Comparison of ENCODE assay signal across 32 cellular contexts in genomic region chr1:207510444-207510843, GRCh38. TPM values are rescaled to one million over a fixed set of nuclear protein-coding genes. Genes with fewer than 3 reads are reported as not detected.
"Had no signal": no experiment of that assay in that cellular context is flagged by ENCODE, and none has a peak within 500 bp of the region (broad histone marks: within the 10 kb centered on the region; RNA-seq: fewer than 3 reads in every experiment).

No MANE protein-coding gene starts in this region.

- H3K4me1 ChIP-seq: left ventricle myocardium inferior, pancreas, prostate gland, sigmoid colon, stomach, testis, thyroid gland, transverse colon, upper lobe of left lung, vagina had no signal

- H3K4me2 ChIP-seq: hepatocyte had no signal

- H3K79me2 ChIP-seq: hepatocyte had no signal

- H3K4me3 ChIP-seq: hepatocyte, left ventricle myocardium inferior, lung, mucosa of descending colon, pancreas, prostate gland, sigmoid colon, stomach, testis, thyroid gland, transverse colon, upper lobe of left lung, vagina had no signal

- ATAC-seq: mucosa of descending colon; naive thymus-derived CD4-positive, alpha-beta T cell; pancreas; right cardiac atrium; stimulated activated naive B cell treated with anti-CD40 and anti-IgM and Interleukin-4, amounts not matched to agents 10 μg/mL and 1 μg/mL and 100 μg/mL, for 72 hours; stimulated activated naive CD8-positive, alpha-beta T cell treated with anti-CD3 and anti-CD28 coated beads, Interleukin-15, Interleukin-2, amounts not matched to agents 100 U/mL and 50 U/mL, for 24 hours had no signal

- H3K27ac Mint-ChIP-seq: nephron; stimulated activated naive B cell treated with anti-CD40 and anti-IgM and Interleukin-4, amounts not matched to agents 10 μg/mL and 1 μg/mL and 100 μg/mL, for 72 hours had no signal

- H2AFZ ChIP-seq: hepatocyte had no signal

- DNase-seq: islet precursor cell; left ventricle myocardium inferior; midbrain; mucosa of descending colon; naive thymus-derived CD4-positive, alpha-beta T cell; nucleus accumbens; pancreas; posterior cingulate gyrus; retina; right cardiac atrium; sigmoid colon; small intestine; stimulated activated CD4-positive, alpha-beta T cell treated with anti-CD3 and anti-CD28 coated beads, Interleukin-1b, Interleukin-23, amount 100 ng/mL, for 48 hours; stimulated activated CD4-positive, alpha-beta T cell treated with anti-CD3 and anti-CD28 coated beads, Interleukin-2, amount 100 ng/mL, for 48 hours; stimulated activated CD4-positive, alpha-beta T cell treated with anti-CD3 and anti-CD28 coated beads, Interleukin-4, amount 100 ng/mL, for 4 hours; stimulated activated CD8-positive, alpha-beta memory T cell treated with anti-CD3 and anti-CD28 coated beads, Interleukin-4, amount 100 ng/mL, for 48 hours; stimulated activated naive B cell treated with anti-CD40 and anti-IgM and Interleukin-4, amounts not matched to agents 10 μg/mL and 1 μg/mL and 100 μg/mL, for 72 hours; stimulated activated naive CD8-positive, alpha-beta T cell treated with anti-CD3 and anti-CD28 coated beads, Interleukin-15, Interleukin-2, amounts not matched to agents 100 U/mL and 50 U/mL, for 24 hours; stomach; testis; thyroid gland; transverse colon; upper lobe of left lung had no signal

- H3K27ac ChIP-seq: hepatocyte, left ventricle myocardium inferior, pancreas, prostate gland, sigmoid colon, stomach, testis, thyroid gland, transverse colon, upper lobe of left lung, vagina had no signal

- H3K9me3 ChIP-seq: left ventricle myocardium inferior, mucosa of descending colon, pancreas, prostate gland, sigmoid colon, stomach, testis, thyroid gland, transverse colon, upper lobe of left lung, vagina had no signal

- FAIRE-seq: pancreas, small intestine had no signal

- H3K4me3 Mint-ChIP-seq: naive thymus-derived CD4-positive, alpha-beta T cell; nephron; neural crest cell; stimulated activated naive B cell treated with anti-CD40 and anti-IgM and Interleukin-4, amounts not matched to agents 10 μg/mL and 1 μg/mL and 100 μg/mL, for 72 hours had no signal

- H3K36me3 ChIP-seq: left ventricle myocardium inferior, pancreas, prostate gland, sigmoid colon, stomach, thyroid gland, transverse colon, upper lobe of left lung, vagina had no signal

- H3K27me3 ChIP-seq: hepatocyte, pancreas, sigmoid colon, testis, thyroid gland, transverse colon, upper lobe of left lung, vagina had no signal

- H3K27me3 Mint-ChIP-seq: stimulated activated naive B cell treated with anti-CD40 and anti-IgM and Interleukin-4, amounts not matched to agents 10 μg/mL and 1 μg/mL and 100 μg/mL, for 72 hours had no signal

- H3K4me1 Mint-ChIP-seq: nephron, neural crest cell had no signal

- H3K9me3 Mint-ChIP-seq: nephron; neural crest cell; stimulated activated naive B cell treated with anti-CD40 and anti-IgM and Interleukin-4, amounts not matched to agents 10 μg/mL and 1 μg/mL and 100 μg/mL, for 72 hours had no signal

RNA-seq across cellular contexts. Expression of gene CR1, which starts 14.5 kb away (rescaled TPM):
- total RNA-seq: myocyte, neural crest cell had no signal
- polyA plus RNA-seq: hepatocyte had no signal

RNA-seq across cellular contexts. Expression of gene CR2, which starts 56.3 kb away (rescaled TPM):
- total RNA-seq: left ventricle myocardium inferior, mesenteric fat pad, myocyte, neural crest cell, osteoblast, right cardiac atrium, sigmoid colon, vagina had no signal
- polyA plus RNA-seq: hepatocyte, right cardiac atrium had no signal
